1 cellular context compared by ENCODE assay signal in the genomic region with DNA sequence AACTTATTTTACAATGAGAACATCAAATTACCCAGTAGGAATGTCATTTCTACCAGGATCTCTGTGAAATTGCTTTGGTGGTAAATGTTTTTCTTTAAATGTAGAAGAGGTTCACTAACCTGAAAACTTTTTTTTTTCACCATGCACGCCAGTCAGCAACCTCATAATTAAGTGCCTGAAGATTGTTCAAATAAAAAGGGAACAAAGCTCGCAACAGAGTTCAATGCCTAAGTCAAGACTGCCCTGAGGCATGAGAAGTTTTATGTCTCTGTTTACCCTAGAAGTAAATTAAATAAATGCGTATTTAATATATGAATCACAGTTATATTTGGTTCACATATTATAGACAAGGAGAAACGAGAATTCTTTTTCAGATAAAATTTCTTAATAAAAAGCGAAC.
TF ChIP-seq lines count a peak whose summit lies in the region.

No MANE protein-coding gene starts in this region.

TF ChIP-seq in K562, 482 proteins besides CTCF, POLR2A, EP300 and RAD21 (continued from another document):
- TF ChIP-seq ZNF41 (CRISPR knock-in tag; conservative IDR thresholded peaks at IDR 0.05): no peak
